In genomic region chr13:100987993-100988392, GRCh38 we compare ENCODE assay signal across 11 cellular contexts.
A peak's percentile ranks its signal among the peaks of the same experiment; 100 is the strongest.
DNase-seq lines count a peak whose midpoint lies in the region; ATAC-seq, FAIRE-seq and TF ChIP-seq lines count a peak whose summit lies in the region.
"Had no signal": no experiment of that assay in that cellular context is flagged by ENCODE, and none has a peak within 500 bp of the region (broad histone marks: within the 10 kb centered on the region; RNA-seq: fewer than 3 reads in every experiment).

No MANE protein-coding gene starts in this region.

- H3K9me3 Mint-ChIP-seq in activated T-cell treated with anti-CD3 and anti-CD28 coated beads, Interleukin-2, amount 50 U/mL, for 4 hours: peaks cover 12% of the 10 kb centered on the region

- H3K4me3 ChIP-seq in AG04449 (ENCODE audit: low read depth, low read length): no peak overlapping the region
- H3K4me3 ChIP-seq in HUES64 (ENCODE audit: low read length): no peak overlapping the region
- H3K4me3 ChIP-seq in astrocyte of the cerebellum (ENCODE audit: low read depth, low read length): no peak overlapping the region
- H3K4me3 ChIP-seq: HAP-1 had no signal

- peaks cover 3% of the 10 kb centered on the region for H3K27me3 Mint-ChIP-seq in activated T-cell treated with anti-CD3 and anti-CD28 coated beads, Interleukin-2, amount 50 U/mL, for 4 hours (ENCODE audit: low read depth)
- H3K27me3 Mint-ChIP-seq: activated naive CD8-positive, alpha-beta T cell treated with anti-CD3 and anti-CD28 coated beads, Interleukin-2, amount 10 ng/mL, durations not matched to agents 7 days and 5 days had no signal

- ATAC-seq in activated T-cell treated with anti-CD3 and anti-CD28 coated beads, Interleukin-2, amount 50 U/mL, for 4 hours: no peak
- no peak for ATAC-seq in HG02623 (IDR thresholded peaks at IDR 0.05; ENCODE audit: unreplicated experiment)

- WGBS in HUES64: 22% methylated on average over 6 of the region's 6 CpGs

- DNase-seq in AG04449 (ENCODE audit: low read depth, low spot score): peak; percentile 5
- no peak for DNase-seq in astrocyte of the cerebellum (ENCODE audit: low read depth)
- peak; percentile 63 for DNase-seq in islet precursor cell
- DNase-seq in GM12892 (ENCODE audit: insufficient read length): no peak
- DNase-seq in activated T-cell treated with anti-CD3 and anti-CD28 coated beads, Interleukin-2, amount 50 U/mL, for 4 hours: no peak
- no peak for DNase-seq in occipital lobe (lab: John Stamatoyannopoulos, UW)
- DNase-seq: activated naive CD8-positive, alpha-beta T cell treated with anti-CD3 and anti-CD28 coated beads, Interleukin-2, amount 10 ng/mL, durations not matched to agents 7 days and 5 days; CD4-positive, CD25-positive, alpha-beta regulatory T cell had no signal

- in situ Hi-C loops in astrocyte of the cerebellum (cut with HindIII; ENCODE audit: low sequenced_read_pairs): no loop called here

- H3K27me3 ChIP-seq in HUES64 (ENCODE audit: insufficient read depth, low read length): no peaks in the 10 kb centered on the region

- no peak for TF ChIP-seq POLR2A in GM12892 (IDR thresholded peaks at IDR 0.05; ENCODE audit: low read depth, low read length)

- FAIRE-seq in GM12892 (lab: Jason Lieb, UNC): no peak

- H3K9ac ChIP-seq in HUES64 (ENCODE audit: low read depth, low read length): peak overlapping the region; percentile 39; the same call in 1 of the 2 replicates

- peaks cover 15% of the 10 kb centered on the region for H3K4me1 ChIP-seq in HUES64 (ENCODE audit: insufficient read depth, low read length)
- H3K4me1 ChIP-seq: HAP-1 had no signal

- no peak overlapping the region for H3K4me3 Mint-ChIP-seq in activated T-cell treated with anti-CD3 and anti-CD28 coated beads, Interleukin-2, amount 50 U/mL, for 4 hours
- H3K4me3 Mint-ChIP-seq: activated naive CD8-positive, alpha-beta T cell treated with anti-CD3 and anti-CD28 coated beads, Interleukin-2, amount 10 ng/mL, durations not matched to agents 7 days and 5 days; CD4-positive, CD25-positive, alpha-beta regulatory T cell had no signal

- no peak overlapping the region for H3K27ac ChIP-seq in HUES64 (ENCODE audit: low read depth, low read length)

- CTCF ChIA-PET in AG04449 (lab: Yijun Ruan, JAX): interaction anchor here (0.8 to 4.7 kb wide), 5 partner anchors 263 to 415 kb away, joined by 3 to 33 read pairs (median 5); no protein-coding TSS in a partner anchor

- no peaks in the 10 kb centered on the region for H3K4me1 Mint-ChIP-seq in activated T-cell treated with anti-CD3 and anti-CD28 coated beads, Interleukin-2, amount 50 U/mL, for 4 hours (ENCODE audit: low read depth)
- H3K4me1 Mint-ChIP-seq: activated naive CD8-positive, alpha-beta T cell treated with anti-CD3 and anti-CD28 coated beads, Interleukin-2, amount 10 ng/mL, durations not matched to agents 7 days and 5 days; CD4-positive, CD25-positive, alpha-beta regulatory T cell had no signal

- POLR2A ChIA-PET in AG04449 (lab: Yijun Ruan, JAX): no interaction called here

- H3K9me3 ChIP-seq in HUES64 (ENCODE audit: insufficient read depth, low read depth, low read length): peaks cover 2% of the 10 kb centered on the region; the same call in 1 of the 2 replicates
- H3K9me3 ChIP-seq: HAP-1 had no signal

- TF ChIP-seq CTCF in AG04449 (IDR thresholded peaks at IDR 0.05; ENCODE audit: insufficient read depth, low read length, missing control alignments) (peak; percentile 40), astrocyte of the cerebellum (IDR thresholded peaks at IDR 0.05; ENCODE audit: low read depth, low read length, missing control alignments) (peak; percentile 68)

- H3K36me3 Mint-ChIP-seq in activated T-cell treated with anti-CD3 and anti-CD28 coated beads, Interleukin-2, amount 50 U/mL, for 4 hours (ENCODE audit: insufficient read depth): no peaks in the 10 kb centered on the region
- H3K36me3 Mint-ChIP-seq: activated naive CD8-positive, alpha-beta T cell treated with anti-CD3 and anti-CD28 coated beads, Interleukin-2, amount 10 ng/mL, durations not matched to agents 7 days and 5 days; CD4-positive, CD25-positive, alpha-beta regulatory T cell had no signal

- H3K36me3 ChIP-seq in HUES64 (ENCODE audit: insufficient read depth, low read length): no peaks in the 10 kb centered on the region
- H3K36me3 ChIP-seq: HAP-1 had no signal

Comparison
In these comparisons a context has a peak if more than half of its experiments do, and no peak if none do; other contexts are left out.
1. DNase-seq: peak in AG04449 (single experiment) and islet precursor cell (single experiment); none in astrocyte of the cerebellum (single experiment), GM12892 (single experiment), activated T-cell treated with anti-CD3 and anti-CD28 coated beads, Interleukin-2, amount 50 U/mL, for 4 hours (single experiment) and occipital lobe (single experiment).